Comparison of ENCODE assay signal across 8 cellular contexts in the genomic region with DNA sequence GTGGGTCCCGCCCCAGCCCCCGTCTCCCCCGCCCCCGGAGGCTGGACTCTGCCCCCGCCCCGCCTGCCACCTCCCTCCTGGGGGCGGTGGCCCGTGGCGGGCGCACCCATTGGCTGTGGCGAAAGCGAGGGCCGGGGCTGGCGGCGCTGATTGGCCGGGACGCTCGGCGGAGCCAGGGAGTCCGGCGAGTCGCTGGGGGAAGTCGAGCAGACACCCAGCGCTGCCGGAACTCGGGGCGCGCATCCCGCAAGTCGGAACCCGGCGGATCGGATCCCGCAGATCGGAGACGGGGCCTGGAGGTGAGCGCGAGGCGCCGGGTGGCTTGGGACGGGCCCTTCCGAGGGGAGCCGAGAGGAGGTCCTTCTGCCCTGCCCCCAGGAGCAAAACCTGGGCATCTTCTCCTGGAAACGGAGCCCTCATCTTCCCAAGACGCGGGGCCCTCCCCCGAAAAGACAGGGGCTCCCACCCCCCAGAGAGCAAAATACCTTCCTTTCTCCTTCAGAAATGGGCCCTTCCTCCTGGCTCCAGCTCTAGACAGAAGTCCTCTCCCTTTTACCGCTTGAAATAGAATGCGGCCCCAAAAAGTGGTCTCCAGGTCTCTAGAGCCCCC. TPM values are rescaled to one million over a fixed set of nuclear protein-coding genes. Genes with fewer than 3 reads are reported as not detected.
DNase-seq lines count a peak whose midpoint lies in the region; ATAC-seq and TF ChIP-seq lines count a peak whose summit lies in the region.

TSS of gene ABAT (plus strand) at position 205 of the 610 bp plus-strand sequence. CDS start 61,123 bp downstream, outside the sequence.

- no peaks in the 10 kb centered on the region for H3K27me3 ChIP-seq in left lung

- H3K9me3 ChIP-seq in left lung = no peaks in the 10 kb centered on the region

- peak within 1 kb of the TSS; percentile 88 for H3K4me3 Mint-ChIP-seq in activated CD4-positive, alpha-beta T cell treated with anti-CD3 and anti-CD28 coated beads, Interleukin-2, amount 10 ng/mL, durations not matched to agents 24 days and 14 days

- peak within 1 kb of the TSS; percentile 75 for H3K4me3 ChIP-seq in coronary artery
- H3K4me3 ChIP-seq in left lung = peak within 1 kb of the TSS; percentile 56 to 64

- TF ChIP-seq CTCF in coronary artery (IDR thresholded peaks at IDR 0.05) = no peak
- TF ChIP-seq CTCF in left lung (IDR thresholded peaks at IDR 0.05) = no peak

- H3K27ac Mint-ChIP-seq in activated CD4-positive, alpha-beta T cell treated with anti-CD3 and anti-CD28 coated beads, Interleukin-2, amount 10 ng/mL, durations not matched to agents 24 days and 14 days = peak within 1 kb of the TSS; percentile 91

- H3K27ac ChIP-seq in coronary artery = peak within 1 kb of the TSS in 1 of 2 donors; percentile 20
- H3K27ac ChIP-seq in left lung = no peak within 1 kb of the TSS

- H3K4me1 ChIP-seq in left lung = peaks cover 7 to 12% of the 10 kb centered on the region in 2 donors

- intact Hi-C loops in activated CD4-positive, alpha-beta T cell treated with anti-CD3 and anti-CD28 coated beads, Interleukin-2, amount 10 ng/mL, durations not matched to agents 24 days and 14 days (cut with micrococcal nuclease) = loop anchor here (1.0 to 5.0 kb wide), 4 partner anchors 52 to 288 kb away; partner anchors contain the start of genes CARHSP1, METTL22, PMM2 and TMEM186
- intact Hi-C loops in left lung (cut with DNase I) = no loop called here

- no peaks in the 10 kb centered on the region for H3K27me3 Mint-ChIP-seq in activated CD4-positive, alpha-beta T cell treated with anti-CD3 and anti-CD28 coated beads, Interleukin-2, amount 10 ng/mL, durations not matched to agents 24 days and 14 days

- no peaks in the 10 kb centered on the region for H3K36me3 ChIP-seq in left lung

- peak; percentile 99 for DNase-seq in AG20443 (ENCODE audit: low spot score)
- DNase-seq in NCI-H446 treated with DMSO at 0.1 percent for 48 hours (lab: John Stamatoyannopoulos, UW) = peak; percentile 28
- peak; percentile 97 for DNase-seq in activated CD4-positive, alpha-beta T cell treated with anti-CD3 and anti-CD28 coated beads, Interleukin-2, amount 10 ng/mL, durations not matched to agents 24 days and 14 days
- peak; percentile 93 for DNase-seq in coronary artery (ENCODE audit: low spot score)
- peak; percentile 90 to 97 for DNase-seq in left lung
- DNase-seq in stimulated activated CD4-positive, alpha-beta T cell treated with anti-CD3 and anti-CD28 coated beads, Interleukin-2, amount 100 ng/mL, for 4 hours (ENCODE audit: low read depth) = peak; percentile 72

- H3K9me3 Mint-ChIP-seq in activated CD4-positive, alpha-beta T cell treated with anti-CD3 and anti-CD28 coated beads, Interleukin-2, amount 10 ng/mL, durations not matched to agents 24 days and 14 days = no peaks in the 10 kb centered on the region

- ATAC-seq in GM19023 (IDR thresholded peaks at IDR 0.05; ENCODE audit: unreplicated experiment) = peak; percentile 100
- ATAC-seq in HG03159 (IDR thresholded peaks at IDR 0.05; ENCODE audit: unreplicated experiment) = peak; percentile 99
- ATAC-seq in left lung = peak; percentile 100

- peaks cover 15% of the 10 kb centered on the region for H3K4me1 Mint-ChIP-seq in activated CD4-positive, alpha-beta T cell treated with anti-CD3 and anti-CD28 coated beads, Interleukin-2, amount 10 ng/mL, durations not matched to agents 24 days and 14 days

- H3K36me3 Mint-ChIP-seq in activated CD4-positive, alpha-beta T cell treated with anti-CD3 and anti-CD28 coated beads, Interleukin-2, amount 10 ng/mL, durations not matched to agents 24 days and 14 days (ENCODE audit: low read depth) = no peaks in the 10 kb centered on the region

RNA-seq across cellular contexts. Expression of gene ABAT, which starts in this region (rescaled TPM):
- 5.0 and 5.9 TPM in 2 replicates for total RNA-seq in activated CD4-positive, alpha-beta T cell treated with anti-CD3 and anti-CD28 coated beads, Interleukin-2, amount 10 ng/mL, durations not matched to agents 24 days and 14 days
- 10 to 100 TPM in 1 of 2 donors, 1 to 10 TPM in 1; 8.0 to 14.1 TPM for total RNA-seq in left lung

Comparison
In these comparisons a context has a peak if more than half of its experiments do, and no peak if none do; other contexts are left out.
1. DNase-seq: peak in every context shown above with its lines; median percentile 99 in AG20443; 97 in activated CD4-positive, alpha-beta T cell treated with anti-CD3 and anti-CD28 coated beads, Interleukin-2, amount 10 ng/mL, durations not matched to agents 24 days and 14 days; 94 in left lung; 93 in coronary artery; 72 in stimulated activated CD4-positive, alpha-beta T cell treated with anti-CD3 and anti-CD28 coated beads, Interleukin-2, amount 100 ng/mL, for 4 hours; 28 in NCI-H446 treated with DMSO at 0.1 percent for 48 hours.